25 cellular contexts compared by ENCODE assay signal in the genomic region with DNA sequence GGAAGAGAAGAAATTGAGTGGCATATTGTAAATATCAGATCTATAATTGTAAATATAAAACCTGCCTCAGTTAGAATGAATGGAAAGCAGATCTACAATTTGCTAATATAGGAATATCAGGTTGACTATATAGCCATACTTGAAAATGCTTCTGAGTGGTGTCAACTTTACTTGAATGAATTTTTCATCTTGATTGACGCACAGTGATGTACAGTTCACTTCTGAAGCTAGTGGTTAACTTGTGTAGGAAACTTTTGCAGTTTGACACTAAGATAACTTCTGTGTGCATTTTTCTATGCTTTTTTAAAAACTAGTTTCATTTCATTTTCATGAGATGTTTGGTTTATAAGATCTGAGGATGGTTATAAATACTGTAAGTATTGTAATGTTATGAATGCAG.
DNase-seq lines count a peak whose midpoint lies in the region; ATAC-seq and TF ChIP-seq lines count a peak whose summit lies in the region.
"Had no signal": no experiment of that assay in that cellular context is flagged by ENCODE, and none has a peak within 500 bp of the region (broad histone marks: within the 10 kb centered on the region; RNA-seq: fewer than 3 reads in every experiment).

No MANE protein-coding gene starts in this region.

- H3K36me3 Mint-ChIP-seq in activated CD4-positive, alpha-beta T cell treated with anti-CD3 and anti-CD28 coated beads for 36 hours (ENCODE audit: low read depth) = peaks cover 27% of the 10 kb centered on the region
- peaks cover 28% of the 10 kb centered on the region for H3K36me3 Mint-ChIP-seq in CD4-positive, alpha-beta T cell (ENCODE audit: low read depth)
- H3K36me3 Mint-ChIP-seq in activated naive CD8-positive, alpha-beta T cell treated with anti-CD3 and anti-CD28 coated beads, Interleukin-2, amount 50 U/mL, for 24 hours (ENCODE audit: low read depth) = peaks cover 25% of the 10 kb centered on the region
- peaks cover 20% of the 10 kb centered on the region for H3K36me3 Mint-ChIP-seq in natural killer cell treated with Interleukin-12 subunit alpha and Interleukin-12 subunit beta and Interleukin-15 and Interleukin-18, amount 100 ng/mL, for 72 hours
- H3K36me3 Mint-ChIP-seq in nephron progenitor cell (ENCODE audit: low read depth) = peaks cover 26% of the 10 kb centered on the region

- no peak overlapping the region for H3K4me3 Mint-ChIP-seq in activated CD4-positive, alpha-beta T cell treated with anti-CD3 and anti-CD28 coated beads for 36 hours
- no peak overlapping the region for H3K4me3 Mint-ChIP-seq in CD4-positive, alpha-beta T cell
- H3K4me3 Mint-ChIP-seq in activated naive CD8-positive, alpha-beta T cell treated with anti-CD3 and anti-CD28 coated beads, Interleukin-2, amount 50 U/mL, for 24 hours = no peak overlapping the region
- H3K4me3 Mint-ChIP-seq in natural killer cell treated with Interleukin-12 subunit alpha and Interleukin-12 subunit beta and Interleukin-15 and Interleukin-18, amount 100 ng/mL, for 72 hours = no peak overlapping the region
- no peak overlapping the region for H3K4me3 Mint-ChIP-seq in nephron progenitor cell
- H3K4me3 Mint-ChIP-seq: CD8-positive, alpha-beta memory T cell had no signal

- H3K27ac Mint-ChIP-seq in activated CD4-positive, alpha-beta T cell treated with anti-CD3 and anti-CD28 coated beads for 36 hours = peak overlapping the region; percentile 3
- peak overlapping the region; percentile 1 for H3K27ac Mint-ChIP-seq in CD4-positive, alpha-beta T cell
- H3K27ac Mint-ChIP-seq in activated naive CD8-positive, alpha-beta T cell treated with anti-CD3 and anti-CD28 coated beads, Interleukin-2, amount 50 U/mL, for 24 hours = no peak overlapping the region
- peak overlapping the region; percentile 29 to 50 for H3K27ac Mint-ChIP-seq in natural killer cell treated with Interleukin-12 subunit alpha and Interleukin-12 subunit beta and Interleukin-15 and Interleukin-18, amount 100 ng/mL, for 72 hours
- H3K27ac Mint-ChIP-seq in nephron progenitor cell = no peak overlapping the region

- H3K4me1 Mint-ChIP-seq in activated CD4-positive, alpha-beta T cell treated with anti-CD3 and anti-CD28 coated beads for 36 hours = peaks cover 28% of the 10 kb centered on the region
- peaks cover 4% of the 10 kb centered on the region for H3K4me1 Mint-ChIP-seq in CD4-positive, alpha-beta T cell (ENCODE audit: low read depth)
- H3K4me1 Mint-ChIP-seq in activated naive CD8-positive, alpha-beta T cell treated with anti-CD3 and anti-CD28 coated beads, Interleukin-2, amount 50 U/mL, for 24 hours = peaks cover 17% of the 10 kb centered on the region
- H3K4me1 Mint-ChIP-seq in natural killer cell treated with Interleukin-12 subunit alpha and Interleukin-12 subunit beta and Interleukin-15 and Interleukin-18, amount 100 ng/mL, for 72 hours (ENCODE audit: low read depth in 2 of 2) = peaks cover 29 to 33% of the 10 kb centered on the region in 2 donors
- no peaks in the 10 kb centered on the region for H3K4me1 Mint-ChIP-seq in nephron progenitor cell

- no peak for ATAC-seq in activated CD4-positive, alpha-beta T cell treated with anti-CD3 and anti-CD28 coated beads for 36 hours
- no peak for ATAC-seq in CD4-positive, alpha-beta T cell (ENCODE audit: poor library complexity)
- peak; percentile 31 for ATAC-seq in activated naive CD8-positive, alpha-beta T cell treated with anti-CD3 and anti-CD28 coated beads, Interleukin-2, amount 50 U/mL, for 24 hours
- no peak for ATAC-seq in natural killer cell treated with Interleukin-12 subunit alpha and Interleukin-12 subunit beta and Interleukin-15 and Interleukin-18, amount 100 ng/mL, for 72 hours
- no peak for ATAC-seq in GM21786 (IDR thresholded peaks at IDR 0.05; ENCODE audit: unreplicated experiment)
- ATAC-seq: HepG2 had no signal

- no peaks in the 10 kb centered on the region for H3K9me3 ChIP-seq in CD4-positive, alpha-beta T cell (ENCODE audit: control insufficient read depth, low read length)

- no peaks in the 10 kb centered on the region for H3K9me3 Mint-ChIP-seq in activated CD4-positive, alpha-beta T cell treated with anti-CD3 and anti-CD28 coated beads for 36 hours (ENCODE audit: low read depth)
- no peaks in the 10 kb centered on the region for H3K9me3 Mint-ChIP-seq in CD4-positive, alpha-beta T cell
- H3K9me3 Mint-ChIP-seq in activated naive CD8-positive, alpha-beta T cell treated with anti-CD3 and anti-CD28 coated beads, Interleukin-2, amount 50 U/mL, for 24 hours = peaks cover 3% of the 10 kb centered on the region
- no peaks in the 10 kb centered on the region for H3K9me3 Mint-ChIP-seq in natural killer cell treated with Interleukin-12 subunit alpha and Interleukin-12 subunit beta and Interleukin-15 and Interleukin-18, amount 100 ng/mL, for 72 hours
- H3K9me3 Mint-ChIP-seq in nephron progenitor cell = no peaks in the 10 kb centered on the region
- H3K9me3 Mint-ChIP-seq: CD8-positive, alpha-beta memory T cell had no signal

- CTCF ChIA-PET in activated CD4-positive, alpha-beta T cell treated with anti-CD3 and anti-CD28 coated beads for 36 hours (lab: Charles Lee) = interaction anchor here (0.6 kb wide), 1 partner anchor 406 kb away, joined by 3 read pairs; no protein-coding TSS in a partner anchor
- CTCF ChIA-PET in CD4-positive, alpha-beta T cell (lab: Charles Lee) = no interaction called here

- H3K27me3 ChIP-seq in CD4-positive, alpha-beta T cell (ENCODE audit: control insufficient read depth, insufficient read depth, low read length) = no peaks in the 10 kb centered on the region
- H3K27me3 ChIP-seq: BLaER1 treated with 17β-estradiol and CSF1 and Interleukin-3, amounts not matched to agents 10 nM and 100 nM had no signal

- POLR2A ChIA-PET in activated CD4-positive, alpha-beta T cell treated with anti-CD3 and anti-CD28 coated beads for 36 hours (lab: Charles Lee) = no interaction called here
- POLR2A ChIA-PET in CD4-positive, alpha-beta T cell (lab: Charles Lee) = no interaction called here

- TF ChIP-seq CTCF in CD4-positive, alpha-beta T cell (IDR thresholded peaks at IDR 0.05) = no peak
- no peak for TF ChIP-seq CTCF in nephron progenitor cell (IDR thresholded peaks at IDR 0.05)

- no peak for DNase-seq in activated CD4-positive, alpha-beta T cell treated with anti-CD3 and anti-CD28 coated beads for 36 hours
- DNase-seq in activated CD4-positive, alpha-beta T cell treated with anti-CD3 and anti-CD28 coated beads for 4 hours = no peak
- DNase-seq in CD4-positive, alpha-beta T cell = no peak
- DNase-seq in activated naive CD8-positive, alpha-beta T cell treated with anti-CD3 and anti-CD28 coated beads, Interleukin-2, amount 50 U/mL, for 24 hours = no peak
- no peak for DNase-seq in natural killer cell treated with Interleukin-12 subunit alpha and Interleukin-12 subunit beta and Interleukin-15 and Interleukin-18, amount 100 ng/mL, for 72 hours (ENCODE audit: low spot score)
- DNase-seq in nephron progenitor cell = no peak
- DNase-seq: 8988T; Calu3; CD8-positive, alpha-beta memory T cell; DMS153; KBM-7; NCI-H1092; NCI-H1436; NCI-H187 treated with DMSO at 0.1 percent for 48 hours; NCI-H2107; NCI-H2227 treated with DMSO at 0.1 percent for 48 hours; NCI-H510A; NCI-H748 treated with DMSO at 0.1 percent for 48 hours; PC-9; RPMI8226; SHP77 had no signal

- H3K27me3 Mint-ChIP-seq in activated CD4-positive, alpha-beta T cell treated with anti-CD3 and anti-CD28 coated beads for 36 hours = no peaks in the 10 kb centered on the region
- no peaks in the 10 kb centered on the region for H3K27me3 Mint-ChIP-seq in CD4-positive, alpha-beta T cell
- H3K27me3 Mint-ChIP-seq in activated naive CD8-positive, alpha-beta T cell treated with anti-CD3 and anti-CD28 coated beads, Interleukin-2, amount 50 U/mL, for 24 hours = no peaks in the 10 kb centered on the region
- no peaks in the 10 kb centered on the region for H3K27me3 Mint-ChIP-seq in natural killer cell treated with Interleukin-12 subunit alpha and Interleukin-12 subunit beta and Interleukin-15 and Interleukin-18, amount 100 ng/mL, for 72 hours
- no peaks in the 10 kb centered on the region for H3K27me3 Mint-ChIP-seq in nephron progenitor cell (ENCODE audit: low read depth, poor library complexity)
- H3K27me3 Mint-ChIP-seq: CD8-positive, alpha-beta memory T cell had no signal

- intact Hi-C loops in activated CD4-positive, alpha-beta T cell treated with anti-CD3 and anti-CD28 coated beads for 36 hours (cut with DNase I, micrococcal nuclease) = no loop called here
- intact Hi-C loops in CD4-positive, alpha-beta T cell (cut with DNase I, micrococcal nuclease) = no loop called here

- no peak overlapping the region for H3K27ac ChIP-seq in CD4-positive, alpha-beta T cell (ENCODE audit: low read depth, low read length)
- H3K27ac ChIP-seq: BLaER1 treated with 17β-estradiol and CSF1 and Interleukin-3, amounts not matched to agents 10 nM and 100 nM; HL-60; PC-9 had no signal

Comparison
In these comparisons a context has a peak if more than half of its experiments do, and no peak if none do; other contexts are left out.
1. H3K27ac Mint-ChIP-seq: peak in activated CD4-positive, alpha-beta T cell treated with anti-CD3 and anti-CD28 coated beads for 36 hours (single experiment), CD4-positive, alpha-beta T cell (single experiment) and natural killer cell treated with Interleukin-12 subunit alpha and Interleukin-12 subunit beta and Interleukin-15 and Interleukin-18, amount 100 ng/mL, for 72 hours (2 of 2); none in activated naive CD8-positive, alpha-beta T cell treated with anti-CD3 and anti-CD28 coated beads, Interleukin-2, amount 50 U/mL, for 24 hours (single experiment) and nephron progenitor cell (single experiment).